In genomic region chr10:20232079-20232478, GRCh38 we compare ENCODE assay signal across 35 cellular contexts.
"Had no signal": no experiment of that assay in that cellular context is flagged by ENCODE, and none has a peak within 500 bp of the region (broad histone marks: within the 10 kb centered on the region; RNA-seq: fewer than 3 reads in every experiment).

No MANE protein-coding gene starts in this region.

- H3K27me3 ChIP-seq: MG63 had no signal

- DNase-seq: Karpas-422, Kasumi-1, MG63, MM.1S, MV-4-11, NCI-H1048, NCI-H1092, NCI-H1092 treated with DMSO at 0.1 percent for 48 hours, NCI-H1105, NCI-H1105 treated with DMSO at 0.1 percent for 48 hours, NCI-H1417, NCI-H1417 treated with DMSO at 0.1 percent for 48 hours, NCI-H1436, NCI-H1436 treated with DMSO at 0.1 percent for 48 hours, NCI-H146, NCI-H1694, NCI-H1694 treated with DMSO at 0.1 percent for 48 hours, NCI-H187, NCI-H187 treated with DMSO at 0.1 percent for 48 hours, NCI-H1930, NCI-H2029, NCI-H2029 treated with DMSO at 0.1 percent for 48 hours, NCI-H2081, NCI-H2081 treated with DMSO at 0.1 percent for 48 hours, NCI-H2107, NCI-H2171, NCI-H2171 treated with DMSO at 0.1 percent for 48 hours, NCI-H2227 treated with DMSO at 0.1 percent for 48 hours, NCI-H226, NCI-H345, NCI-H446, NCI-H446 treated with DMSO at 0.1 percent for 48 hours, NCI-H510A, NCI-H510A treated with DMSO at 0.1 percent for 48 hours, NCI-H524 had no signal

- H3K36me3 ChIP-seq: MG63 had no signal

- H3K9me3 ChIP-seq: MG63 had no signal

- H3K4me3 ChIP-seq: MG63 had no signal
